In the genomic region with DNA sequence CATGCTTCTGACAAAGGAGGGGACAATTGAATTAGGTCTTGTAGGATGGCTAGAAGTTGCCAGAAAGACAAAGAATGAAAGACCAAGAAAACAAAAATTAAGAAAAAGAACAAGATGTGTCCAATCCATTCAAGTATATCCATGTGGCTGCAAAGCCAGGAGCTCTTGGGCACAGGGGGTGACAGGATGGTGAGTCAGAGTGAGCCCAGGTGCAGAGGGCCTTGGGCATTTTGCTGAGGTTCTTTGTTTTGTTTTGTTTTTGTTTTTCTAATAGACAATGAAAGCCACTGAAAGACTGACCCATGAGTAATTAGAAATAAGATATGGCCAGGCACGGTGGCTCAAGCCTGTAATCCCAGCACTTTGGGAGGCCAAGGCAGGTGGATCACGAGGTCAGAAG, we compare ENCODE assay signal across 14 cellular contexts.
DNase-seq lines count a peak whose midpoint lies in the region; TF ChIP-seq lines count a peak whose summit lies in the region.
"Had no signal": no experiment of that assay in that cellular context is flagged by ENCODE, and none has a peak within 500 bp of the region (broad histone marks: within the 10 kb centered on the region; RNA-seq: fewer than 3 reads in every experiment).

No MANE protein-coding gene starts in this region.

- CTCF ChIA-PET in mammary epithelial cell (lab: Charles Lee; ENCODE audit: low non-redundant PET): no interaction called here

- H3K4me2 ChIP-seq in mammary epithelial cell (ENCODE audit: insufficient read depth, low read depth, low read length): peak overlapping the region; percentile 22

- in situ Hi-C loops in mammary epithelial cell (cut with MboI; ENCODE audit: low sequenced_read_pairs in 2 of 2): no loop called here

- H3K4me3 ChIP-seq in mammary epithelial cell (replicated peaks in 1 of 3; ENCODE audit: insufficient read depth in 1 of 3, low read depth in 2 of 3, low read length in 3 of 3): no peak overlapping the region
- H3K4me3 ChIP-seq in right atrium auricular region: no peak overlapping the region

- no peaks in the 10 kb centered on the region for H3K79me2 ChIP-seq in mammary epithelial cell (ENCODE audit: insufficient read depth, low read length)

- dilution Hi-C loops in mammary epithelial cell (cut with HindIII; ENCODE audit: low sequenced_read_pairs): no loop called here

- H3K9me3 ChIP-seq in mammary epithelial cell (replicated peaks; ENCODE audit: insufficient read depth, low read length) (no peaks in the 10 kb centered on the region), right atrium auricular region (no peaks in the 10 kb centered on the region)

- H3K9ac ChIP-seq in mammary epithelial cell (ENCODE audit: insufficient read depth, low read length): no peak overlapping the region

- intact Hi-C loops in mammary epithelial cell (cut with micrococcal nuclease): no loop called here

- H3K36me3 ChIP-seq in mammary epithelial cell (ENCODE audit: insufficient read depth, low read length): no peaks in the 10 kb centered on the region
- H3K36me3 ChIP-seq in right atrium auricular region: no peaks in the 10 kb centered on the region

- no peaks in the 10 kb centered on the region for H4K20me1 ChIP-seq in mammary epithelial cell (ENCODE audit: insufficient read depth, low read length)

- DNase-seq in ELR (ENCODE audit: low read depth) (peak; percentile 4), NCI-H69 (lab: John Stamatoyannopoulos, UW) (peak; percentile 33), mammary epithelial cell (peak; percentile 86), renal cortical epithelial cell (ENCODE audit: low read depth) (peak; percentile 90), NCI-H1930 (lab: John Stamatoyannopoulos, UW) (no peak), cerebellum (ENCODE audit: low spot score) (no peak), right atrium auricular region (ENCODE audit: low spot score) (no peak)
- DNase-seq: CD4-positive, alpha-beta T cell; Karpas-422; MV-4-11; NCI-H1417 treated with DMSO at 0.1 percent for 48 hours; NCI-H2081 treated with DMSO at 0.1 percent for 48 hours; NCI-H526; T-cell had no signal

- H2AFZ ChIP-seq in mammary epithelial cell (ENCODE audit: low read depth, low read length): no peak overlapping the region

- no TSS peak for BruUV-seq in mammary epithelial cell (replicated peaks; lab: Mats Ljungman, UMichigan)

- 38% methylated on average over 2 of the region's 2 CpGs for WGBS in mammary epithelial cell (ENCODE audit: low coverage, missing lambda C conversion rate)

- TF ChIP-seq CTCF in mammary epithelial cell (conservative IDR thresholded peaks at IDR 0.05 in 1 of 2, IDR thresholded peaks at IDR 0.05 in 1 of 2; ENCODE audit: extremely low read depth in 1 of 2, insufficient read depth in 1 of 2, low read depth in 1 of 2, low read length in 2 of 2) (no peak), right atrium auricular region (IDR thresholded peaks at IDR 0.05) (no peak)

- no peaks in the 10 kb centered on the region for H3K27me3 ChIP-seq in mammary epithelial cell (ENCODE audit: insufficient read depth, low read length)
- H3K27me3 ChIP-seq in right atrium auricular region: no peaks in the 10 kb centered on the region

- H3K27ac ChIP-seq in mammary epithelial cell (ENCODE audit: insufficient read depth, low read depth, low read length) (no peak overlapping the region), right atrium auricular region (no peak overlapping the region)

- peaks cover 26% of the 10 kb centered on the region for H3K4me1 ChIP-seq in mammary epithelial cell (ENCODE audit: insufficient read depth, low read length)
- no peaks in the 10 kb centered on the region for H3K4me1 ChIP-seq in right atrium auricular region

Comparison
In these comparisons a context has a peak if more than half of its experiments do, and no peak if none do; other contexts are left out.
1. DNase-seq: peak in ELR (single experiment), NCI-H69 (single experiment), mammary epithelial cell (single experiment) and renal cortical epithelial cell (single experiment); none in NCI-H1930 (0 of 2), cerebellum (single experiment) and right atrium auricular region (single experiment).